In the genomic region with DNA sequence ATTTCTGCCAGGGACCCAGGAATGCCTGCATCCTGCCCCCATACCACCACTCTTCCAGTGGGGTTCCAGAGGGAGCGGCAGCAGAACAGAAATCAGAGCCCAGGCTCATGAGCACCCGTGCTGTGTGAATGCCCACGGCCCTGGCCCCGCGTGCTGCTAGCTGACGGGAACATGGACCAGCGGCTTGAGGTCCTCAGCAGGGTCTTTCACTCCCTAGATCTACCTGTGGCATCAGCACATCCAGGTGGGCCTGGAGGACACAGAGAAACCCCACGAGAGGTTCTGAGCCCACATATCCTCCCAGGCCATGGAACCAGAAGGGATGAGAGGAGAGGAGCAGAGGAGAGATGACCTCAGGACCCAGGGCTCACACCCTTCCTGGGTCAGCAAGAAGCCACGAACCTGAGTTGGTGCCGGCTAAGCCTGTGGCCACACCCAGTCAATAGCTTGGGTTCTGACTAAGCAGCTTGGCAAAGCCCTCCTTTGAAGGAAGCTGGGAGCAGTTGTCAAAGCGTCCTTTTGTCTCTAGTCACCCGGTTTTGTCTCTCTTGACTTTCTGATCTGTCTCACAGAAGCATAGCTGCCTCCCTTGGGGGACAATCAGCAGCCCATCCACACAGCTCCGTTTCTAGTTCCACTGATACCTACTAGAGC, we compare ENCODE assay signal across 15 cellular contexts.
"Had no signal": no experiment of that assay in that cellular context is flagged by ENCODE, and none has a peak within 500 bp of the region (broad histone marks: within the 10 kb centered on the region; RNA-seq: fewer than 3 reads in every experiment).

No MANE protein-coding gene starts in this region.

- ATAC-seq: activated CD4-positive, alpha-beta T cell treated with anti-CD3 and anti-CD28 coated beads for 36 hours; activated CD8-positive, alpha-beta memory T cell treated with anti-CD3 and anti-CD28 coated beads, Interleukin-2, amount 10 ng/mL, durations not matched to agents 7 days and 5 days; psoas muscle; right lobe of liver; stimulated activated naive CD8-positive, alpha-beta T cell treated with anti-CD3 and anti-CD28 coated beads, Interleukin-15, amount 100 ng/mL, for 72 hours had no signal

- H3K27ac ChIP-seq: dorsolateral prefrontal cortex, psoas muscle, right lobe of liver, WERI-Rb-1 had no signal

- H3K9me3 ChIP-seq: psoas muscle, right lobe of liver had no signal

- H3K4me3 ChIP-seq: dorsolateral prefrontal cortex, psoas muscle, right lobe of liver had no signal

- DNase-seq: activated CD4-positive, alpha-beta memory T cell treated with anti-CD3 and anti-CD28 coated beads for 36 hours; activated CD4-positive, alpha-beta T cell treated with anti-CD3 and anti-CD28 coated beads for 36 hours; activated CD8-positive, alpha-beta memory T cell treated with anti-CD3 and anti-CD28 coated beads, Interleukin-2, amount 10 ng/mL, durations not matched to agents 7 days and 5 days; activated naive CD4-positive, alpha-beta T cell treated with anti-CD3 and anti-CD28 coated beads, Interleukin-2, amount 10 ng/mL, durations not matched to agents 7 days and 5 days; activated T-cell treated with anti-CD3 and anti-CD28 coated beads, Interleukin-2, amount 50 U/mL, for 1 hour; dorsolateral prefrontal cortex; endodermal cell; erythroblast; foreskin fibroblast; mesendoderm; psoas muscle; stimulated activated CD4-positive, alpha-beta T cell treated with anti-CD3 and anti-CD28 coated beads, Interleukin-1b, Interleukin-23, amount 100 ng/mL, for 48 hours; stimulated activated naive CD8-positive, alpha-beta T cell treated with anti-CD3 and anti-CD28 coated beads, Interleukin-15, amount 100 ng/mL, for 72 hours; WERI-Rb-1 had no signal

- H3K4me1 ChIP-seq: psoas muscle, right lobe of liver had no signal

- H3K36me3 ChIP-seq: right lobe of liver, WERI-Rb-1 had no signal

- H3K27me3 ChIP-seq: dorsolateral prefrontal cortex, right lobe of liver had no signal
